ENCODE assay signal across 1 cellular context in genomic region chr12:4997939-4998338, GRCh38.
TF ChIP-seq lines count a peak whose summit lies in the region.

No MANE protein-coding gene starts in this region.

TF ChIP-seq in HEK293, 187 proteins besides CTCF, POLR2A, EP300 and RAD21 (continued from another document):
- no peak for TF ChIP-seq KLF10 (tag by site-specific recombination; IDR thresholded peaks at IDR 0.05)
- TF ChIP-seq ZNF768 (tag by site-specific recombination; IDR thresholded peaks at IDR 0.05) = no peak
- TF ChIP-seq, protein P1, sequence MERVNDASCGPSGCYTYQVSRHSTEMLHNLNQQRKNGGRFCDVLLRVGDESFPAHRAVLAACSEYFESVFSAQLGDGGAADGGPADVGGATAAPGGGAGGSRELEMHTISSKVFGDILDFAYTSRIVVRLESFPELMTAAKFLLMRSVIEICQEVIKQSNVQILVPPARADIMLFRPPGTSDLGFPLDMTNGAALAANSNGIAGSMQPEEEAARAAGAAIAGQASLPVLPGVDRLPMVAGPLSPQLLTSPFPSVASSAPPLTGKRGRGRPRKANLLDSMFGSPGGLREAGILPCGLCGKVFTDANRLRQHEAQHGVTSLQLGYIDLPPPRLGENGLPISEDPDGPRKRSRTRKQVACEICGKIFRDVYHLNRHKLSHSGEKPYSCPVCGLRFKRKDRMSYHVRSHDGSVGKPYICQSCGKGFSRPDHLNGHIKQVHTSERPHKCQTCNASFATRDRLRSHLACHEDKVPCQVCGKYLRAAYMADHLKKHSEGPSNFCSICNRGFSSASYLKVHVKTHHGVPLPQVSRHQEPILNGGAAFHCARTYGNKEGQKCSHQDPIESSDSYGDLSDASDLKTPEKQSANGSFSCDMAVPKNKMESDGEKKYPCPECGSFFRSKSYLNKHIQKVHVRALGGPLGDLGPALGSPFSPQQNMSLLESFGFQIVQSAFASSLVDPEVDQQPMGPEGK (tag by site-specific recombination; IDR thresholded peaks at IDR 0.05) = peak; percentile 59
- TF ChIP-seq ZNF791 (tag by site-specific recombination; IDR thresholded peaks at IDR 0.05) = no peak
- TF ChIP-seq ZNF660 (tag by site-specific recombination; IDR thresholded peaks at IDR 0.05) = peak; percentile 88
- TF ChIP-seq ZNF571 (tag by site-specific recombination; IDR thresholded peaks at IDR 0.05) = no peak
- peak; percentile 88 for TF ChIP-seq KLF17 (tag by site-specific recombination; IDR thresholded peaks at IDR 0.05)
- TF ChIP-seq PRDM1 (tag by site-specific recombination; IDR thresholded peaks at IDR 0.05) = no peak
- 0 out of 2 replicates have a peak, but pooled peaks have one; percentile 43 for TF ChIP-seq ZNF398 (tag by site-specific recombination; IDR thresholded peaks at IDR 0.05)
- TF ChIP-seq ZBTB17 (tag by site-specific recombination; IDR thresholded peaks at IDR 0.05) = peak; percentile 79
- TF ChIP-seq KLF7 (tag by site-specific recombination; IDR thresholded peaks at IDR 0.05; ENCODE audit: borderline replicate concordance) = no peak
- TF ChIP-seq HIC1 (tag by site-specific recombination; IDR thresholded peaks at IDR 0.05) = peak; percentile 79
- peak; percentile 74 for TF ChIP-seq ZIC2 (tag by site-specific recombination; IDR thresholded peaks at IDR 0.05)
- peak; percentile 79 for TF ChIP-seq GLIS2 (tag by site-specific recombination; IDR thresholded peaks at IDR 0.05)
- TF ChIP-seq ZNF114 (tag by site-specific recombination; IDR thresholded peaks at IDR 0.05) = no peak
- 0 out of 2 replicates have a peak, but pooled peaks have one; percentile 66 for TF ChIP-seq ZNF184 (tag by site-specific recombination; IDR thresholded peaks at IDR 0.05)
- TF ChIP-seq SP2 (tag by site-specific recombination; IDR thresholded peaks at IDR 0.05) = peak; percentile 27; the same call in 1 of the 2 replicates
- TF ChIP-seq ZNF2 (tag by site-specific recombination; IDR thresholded peaks at IDR 0.05) = no peak
- 0 out of 2 replicates have a peak, but pooled peaks have one; percentile 56 for TF ChIP-seq ZBTB21 (tag by site-specific recombination; IDR thresholded peaks at IDR 0.05)
- no peak for TF ChIP-seq ZNF239 (tag by site-specific recombination; IDR thresholded peaks at IDR 0.05)
- TF ChIP-seq, protein P2, sequence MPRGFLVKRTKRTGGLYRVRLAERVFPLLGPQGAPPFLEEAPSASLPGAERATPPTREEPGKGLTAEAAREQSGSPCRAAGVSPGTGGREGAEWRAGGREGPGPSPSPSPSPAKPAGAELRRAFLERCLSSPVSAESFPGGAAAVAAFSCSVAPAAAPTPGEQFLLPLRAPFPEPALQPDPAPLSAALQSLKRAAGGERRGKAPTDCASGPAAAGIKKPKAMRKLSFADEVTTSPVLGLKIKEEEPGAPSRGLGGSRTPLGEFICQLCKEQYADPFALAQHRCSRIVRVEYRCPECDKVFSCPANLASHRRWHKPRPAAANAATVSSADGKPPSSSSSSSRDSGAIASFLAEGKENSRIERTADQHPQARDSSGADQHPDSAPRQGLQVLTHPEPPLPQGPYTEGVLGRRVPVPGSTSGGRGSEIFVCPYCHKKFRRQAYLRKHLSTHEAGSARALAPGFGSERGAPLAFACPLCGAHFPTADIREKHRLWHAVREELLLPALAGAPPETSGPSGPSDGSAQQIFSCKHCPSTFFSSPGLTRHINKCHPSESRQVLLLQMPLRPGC (tag by site-specific recombination; IDR thresholded peaks at IDR 0.05) = peak; percentile 80
- TF ChIP-seq BCL6B (tag by site-specific recombination; IDR thresholded peaks at IDR 0.05) = no peak
- TF ChIP-seq GLIS1 (tag by site-specific recombination; IDR thresholded peaks at IDR 0.05) = peak; percentile 77
- peak; percentile 36; the same call in 1 of the 2 replicates for TF ChIP-seq ZNF518A (tag by site-specific recombination; conservative IDR thresholded peaks at IDR 0.05; ENCODE audit: low read depth)
- TF ChIP-seq, protein P3, sequence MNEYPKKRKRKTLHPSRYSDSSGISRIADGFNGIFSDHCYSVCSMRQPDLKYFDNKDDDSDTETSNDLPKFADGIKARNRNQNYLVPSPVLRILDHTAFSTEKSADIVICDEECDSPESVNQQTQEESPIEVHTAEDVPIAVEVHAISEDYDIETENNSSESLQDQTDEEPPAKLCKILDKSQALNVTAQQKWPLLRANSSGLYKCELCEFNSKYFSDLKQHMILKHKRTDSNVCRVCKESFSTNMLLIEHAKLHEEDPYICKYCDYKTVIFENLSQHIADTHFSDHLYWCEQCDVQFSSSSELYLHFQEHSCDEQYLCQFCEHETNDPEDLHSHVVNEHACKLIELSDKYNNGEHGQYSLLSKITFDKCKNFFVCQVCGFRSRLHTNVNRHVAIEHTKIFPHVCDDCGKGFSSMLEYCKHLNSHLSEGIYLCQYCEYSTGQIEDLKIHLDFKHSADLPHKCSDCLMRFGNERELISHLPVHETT (tag by site-specific recombination; IDR thresholded peaks at IDR 0.05) = 0 out of 2 replicates have a peak, but pooled peaks have one; percentile 74
